ENCODE assay signal across 1 cellular context in the genomic region with DNA sequence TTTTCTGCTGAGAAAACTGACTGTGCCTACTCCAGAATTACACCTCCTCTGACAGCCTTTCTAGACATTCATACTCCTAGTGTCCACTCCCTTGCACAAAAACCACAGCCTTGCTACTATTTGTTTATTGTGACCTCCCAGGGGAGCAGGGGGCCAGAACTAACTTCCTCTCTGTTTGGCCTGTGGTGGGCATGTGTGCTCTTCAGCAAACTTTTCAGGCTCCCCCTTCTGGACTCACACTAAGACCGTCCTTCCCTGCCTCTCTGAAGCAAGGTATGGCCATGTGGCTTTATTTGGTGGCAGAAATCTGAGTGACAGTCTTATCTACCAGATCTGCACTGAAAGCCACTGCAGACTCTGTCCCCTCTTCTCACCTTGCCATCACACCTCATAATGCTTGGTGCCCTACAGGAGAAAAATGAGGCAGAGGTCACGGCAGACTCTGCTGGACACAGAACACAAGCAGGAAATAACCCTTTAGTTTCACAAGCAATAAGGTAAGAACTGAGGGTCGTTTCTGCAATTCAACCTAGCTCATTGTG.
A peak's percentile ranks its signal among the peaks of the same experiment; 100 is the strongest.
TF ChIP-seq lines count a peak whose summit lies in the region.

No MANE protein-coding gene starts in this region.

TF ChIP-seq in HepG2, 621 proteins besides CTCF, POLR2A, EP300 and RAD21 (continues in another document):
- TF ChIP-seq ZNF850 (CRISPR knock-in tag; conservative IDR thresholded peaks at IDR 0.05) (no peak), MNT (IDR thresholded peaks at IDR 0.05) (peak; percentile 38; the same call in 1 of the 2 replicates), ZNF720 (CRISPR knock-in tag; IDR thresholded peaks at IDR 0.05) (no peak), GMEB1 (CRISPR knock-in tag; IDR thresholded peaks at IDR 0.05; ENCODE audit: borderline replicate concordance) (peak; percentile 26; the same call in 1 of the 2 replicates), SOX5 (CRISPR knock-in tag; IDR thresholded peaks at IDR 0.05; ENCODE audit: borderline replicate concordance) (peak; percentile 43; the same call in 1 of the 2 replicates), CAMTA2 (CRISPR knock-in tag; IDR thresholded peaks at IDR 0.05; ENCODE audit: borderline replicate concordance) (0 out of 2 replicates have a peak, but pooled peaks have one; percentile 53), ZNF569 (CRISPR knock-in tag; IDR thresholded peaks at IDR 0.05; ENCODE audit: borderline replicate concordance) (no peak), ZNF33A (CRISPR knock-in tag; IDR thresholded peaks at IDR 0.05; ENCODE audit: borderline replicate concordance) (no peak), RFXANK (CRISPR knock-in tag; IDR thresholded peaks at IDR 0.05) (0 out of 2 replicates have a peak, but pooled peaks have one; percentile 34), ZNF317 (CRISPR knock-in tag; IDR thresholded peaks at IDR 0.05) (0 out of 2 replicates have a peak, but pooled peaks have one; percentile 29), KDM6A (CRISPR knock-in tag; IDR thresholded peaks at IDR 0.05; ENCODE audit: low read depth) (peak; percentile 50; the same call in 1 of the 2 replicates), NONO (IDR thresholded peaks at IDR 0.05) (no peak), NONO (CRISPR knock-in tag; conservative IDR thresholded peaks at IDR 0.05) (peak; percentile 84), ZSCAN12 (CRISPR knock-in tag; IDR thresholded peaks at IDR 0.05) (no peak), GABPA (IDR thresholded peaks at IDR 0.05; ENCODE audit: low read depth, low read length) (no peak), GABPA (CRISPR knock-in tag; IDR thresholded peaks at IDR 0.05; ENCODE audit: low read depth) (peak; percentile 61; the same call in 1 of the 2 replicates), ASH2L (IDR thresholded peaks at IDR 0.05; ENCODE audit: insufficient read length, low read depth, low read length) (peak; percentile 62), POLR2AphosphoS5 (IDR thresholded peaks at IDR 0.05; ENCODE audit: low read depth, low read length) (no peak), SNAPC4 (CRISPR knock-in tag; IDR thresholded peaks at IDR 0.05) (0 out of 2 replicates have a peak, but pooled peaks have one; percentile 24), TBX3 (IDR thresholded peaks at IDR 0.05; ENCODE audit: borderline replicate concordance) (peak; percentile 98), CEBPZ (IDR thresholded peaks at IDR 0.05; ENCODE audit: low read length) (no peak), ZNF124 (CRISPR knock-in tag; IDR thresholded peaks at IDR 0.05) (no peak), ZFAT (CRISPR knock-in tag; conservative IDR thresholded peaks at IDR 0.05) (no peak)
- TF ChIP-seq, protein P1, sequence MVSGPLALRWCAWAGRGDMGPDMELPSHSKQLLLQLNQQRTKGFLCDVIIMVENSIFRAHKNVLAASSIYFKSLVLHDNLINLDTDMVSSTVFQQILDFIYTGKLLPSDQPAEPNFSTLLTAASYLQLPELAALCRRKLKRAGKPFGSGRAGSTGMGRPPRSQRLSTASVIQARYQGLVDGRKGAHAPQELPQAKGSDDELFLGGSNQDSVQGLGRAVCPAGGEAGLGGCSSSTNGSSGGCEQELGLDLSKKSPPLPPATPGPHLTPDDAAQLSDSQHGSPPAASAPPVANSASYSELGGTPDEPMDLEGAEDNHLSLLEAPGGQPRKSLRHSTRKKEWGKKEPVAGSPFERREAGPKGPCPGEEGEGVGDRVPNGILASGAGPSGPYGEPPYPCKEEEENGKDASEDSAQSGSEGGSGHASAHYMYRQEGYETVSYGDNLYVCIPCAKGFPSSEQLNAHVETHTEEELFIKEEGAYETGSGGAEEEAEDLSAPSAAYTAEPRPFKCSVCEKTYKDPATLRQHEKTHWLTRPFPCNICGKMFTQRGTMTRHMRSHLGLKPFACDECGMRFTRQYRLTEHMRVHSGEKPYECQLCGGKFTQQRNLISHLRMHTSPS (CRISPR knock-in tag; IDR thresholded peaks at IDR 0.05; ENCODE audit: low read depth): peak; percentile 56; the same call in 1 of the 2 replicates
- TF ChIP-seq, protein P2, sequence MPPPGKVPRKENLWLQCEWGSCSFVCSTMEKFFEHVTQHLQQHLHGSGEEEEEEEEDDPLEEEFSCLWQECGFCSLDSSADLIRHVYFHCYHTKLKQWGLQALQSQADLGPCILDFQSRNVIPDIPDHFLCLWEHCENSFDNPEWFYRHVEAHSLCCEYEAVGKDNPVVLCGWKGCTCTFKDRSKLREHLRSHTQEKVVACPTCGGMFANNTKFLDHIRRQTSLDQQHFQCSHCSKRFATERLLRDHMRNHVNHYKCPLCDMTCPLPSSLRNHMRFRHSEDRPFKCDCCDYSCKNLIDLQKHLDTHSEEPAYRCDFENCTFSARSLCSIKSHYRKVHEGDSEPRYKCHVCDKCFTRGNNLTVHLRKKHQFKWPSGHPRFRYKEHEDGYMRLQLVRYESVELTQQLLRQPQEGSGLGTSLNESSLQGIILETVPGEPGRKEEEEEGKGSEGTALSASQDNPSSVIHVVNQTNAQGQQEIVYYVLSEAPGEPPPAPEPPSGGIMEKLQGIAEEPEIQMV (CRISPR knock-in tag; IDR thresholded peaks at IDR 0.05; ENCODE audit: low read depth): 0 out of 2 replicates have a peak, but pooled peaks have one; percentile 39
- TF ChIP-seq, protein P3, sequence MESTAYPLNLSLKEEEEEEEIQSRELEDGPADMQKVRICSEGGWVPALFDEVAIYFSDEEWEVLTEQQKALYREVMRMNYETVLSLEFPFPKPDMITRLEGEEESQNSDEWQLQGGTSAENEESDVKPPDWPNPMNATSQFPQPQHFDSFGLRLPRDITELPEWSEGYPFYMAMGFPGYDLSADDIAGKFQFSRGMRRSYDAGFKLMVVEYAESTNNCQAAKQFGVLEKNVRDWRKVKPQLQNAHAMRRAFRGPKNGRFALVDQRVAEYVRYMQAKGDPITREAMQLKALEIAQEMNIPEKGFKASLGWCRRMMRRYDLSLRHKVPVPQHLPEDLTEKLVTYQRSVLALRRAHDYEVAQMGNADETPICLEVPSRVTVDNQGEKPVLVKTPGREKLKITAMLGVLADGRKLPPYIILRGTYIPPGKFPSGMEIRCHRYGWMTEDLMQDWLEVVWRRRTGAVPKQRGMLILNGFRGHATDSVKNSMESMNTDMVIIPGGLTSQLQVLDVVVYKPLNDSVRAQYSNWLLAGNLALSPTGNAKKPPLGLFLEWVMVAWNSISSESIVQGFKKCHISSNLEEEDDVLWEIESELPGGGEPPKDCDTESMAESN (CRISPR knock-in tag; conservative IDR thresholded peaks at IDR 0.05): 0 out of 2 replicates have a peak, but pooled peaks have one; percentile 49
- TF ChIP-seq, protein P4, sequence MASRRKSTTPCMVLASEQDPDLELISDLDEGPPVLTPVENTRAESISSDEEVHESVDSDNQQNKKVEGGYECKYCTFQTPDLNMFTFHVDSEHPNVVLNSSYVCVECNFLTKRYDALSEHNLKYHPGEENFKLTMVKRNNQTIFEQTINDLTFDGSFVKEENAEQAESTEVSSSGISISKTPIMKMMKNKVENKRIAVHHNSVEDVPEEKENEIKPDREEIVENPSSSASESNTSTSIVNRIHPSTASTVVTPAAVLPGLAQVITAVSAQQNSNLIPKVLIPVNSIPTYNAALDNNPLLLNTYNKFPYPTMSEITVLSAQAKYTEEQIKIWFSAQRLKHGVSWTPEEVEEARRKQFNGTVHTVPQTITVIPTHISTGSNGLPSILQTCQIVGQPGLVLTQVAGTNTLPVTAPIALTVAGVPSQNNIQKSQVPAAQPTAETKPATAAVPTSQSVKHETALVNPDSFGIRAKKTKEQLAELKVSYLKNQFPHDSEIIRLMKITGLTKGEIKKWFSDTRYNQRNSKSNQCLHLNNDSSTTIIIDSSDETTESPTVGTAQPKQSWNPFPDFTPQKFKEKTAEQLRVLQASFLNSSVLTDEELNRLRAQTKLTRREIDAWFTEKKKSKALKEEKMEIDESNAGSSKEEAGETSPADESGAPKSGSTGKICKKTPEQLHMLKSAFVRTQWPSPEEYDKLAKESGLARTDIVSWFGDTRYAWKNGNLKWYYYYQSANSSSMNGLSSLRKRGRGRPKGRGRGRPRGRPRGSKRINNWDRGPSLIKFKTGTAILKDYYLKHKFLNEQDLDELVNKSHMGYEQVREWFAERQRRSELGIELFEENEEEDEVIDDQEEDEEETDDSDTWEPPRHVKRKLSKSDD (CRISPR knock-in tag; IDR thresholded peaks at IDR 0.05; ENCODE audit: low read depth): 0 out of 2 replicates have a peak, but pooled peaks have one; percentile 48
- TF ChIP-seq, protein P5, sequence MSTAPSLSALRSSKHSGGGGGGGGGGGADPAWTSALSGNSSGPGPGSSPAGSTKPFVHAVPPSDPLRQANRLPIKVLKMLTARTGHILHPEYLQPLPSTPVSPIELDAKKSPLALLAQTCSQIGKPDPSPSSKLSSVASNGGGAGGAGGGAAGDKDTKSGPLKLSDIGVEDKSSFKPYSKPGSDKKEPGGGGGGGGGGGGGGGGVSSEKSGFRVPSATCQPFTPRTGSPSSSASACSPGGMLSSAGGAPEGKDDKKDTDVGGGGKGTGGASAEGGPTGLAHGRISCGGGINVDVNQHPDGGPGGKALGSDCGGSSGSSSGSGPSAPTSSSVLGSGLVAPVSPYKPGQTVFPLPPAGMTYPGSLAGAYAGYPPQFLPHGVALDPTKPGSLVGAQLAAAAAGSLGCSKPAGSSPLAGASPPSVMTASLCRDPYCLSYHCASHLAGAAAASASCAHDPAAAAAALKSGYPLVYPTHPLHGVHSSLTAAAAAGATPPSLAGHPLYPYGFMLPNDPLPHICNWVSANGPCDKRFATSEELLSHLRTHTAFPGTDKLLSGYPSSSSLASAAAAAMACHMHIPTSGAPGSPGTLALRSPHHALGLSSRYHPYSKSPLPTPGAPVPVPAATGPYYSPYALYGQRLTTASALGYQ (CRISPR knock-in tag; IDR thresholded peaks at IDR 0.05): peak; percentile 66
